18 cellular contexts compared by ENCODE assay signal in the genomic region with DNA sequence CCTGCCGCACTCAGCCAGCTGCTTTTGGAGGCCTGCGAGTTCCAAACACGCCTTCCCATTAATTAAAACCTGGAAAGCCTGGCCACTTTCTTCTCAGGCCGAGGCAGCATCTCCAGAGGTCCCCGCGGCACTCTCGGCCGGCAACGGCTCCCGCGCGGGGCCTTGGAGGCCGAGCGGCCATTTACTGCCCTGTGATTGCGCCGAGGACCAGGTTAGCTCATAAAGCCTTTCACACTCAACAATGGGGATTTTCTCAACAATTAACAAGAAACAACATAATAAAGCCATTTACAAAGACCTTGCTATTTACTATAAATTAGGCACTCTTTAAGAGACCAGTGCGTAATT. TPM values are rescaled to one million over a fixed set of nuclear protein-coding genes. Genes with fewer than 3 reads are reported as not detected.
A peak's percentile ranks its signal among the peaks of the same experiment; 100 is the strongest.
DNase-seq lines count a peak whose midpoint lies in the region; ATAC-seq and TF ChIP-seq lines count a peak whose summit lies in the region.
"Had no signal": no experiment of that assay in that cellular context is flagged by ENCODE, and none has a peak within 500 bp of the region (broad histone marks: within the 10 kb centered on the region; RNA-seq: fewer than 3 reads in every experiment).

No MANE protein-coding gene starts in this region.

- no peak overlapping the region for H2AFZ ChIP-seq in neuron (ENCODE audit: low read depth, low read length)

- DNase-seq in ELF-1 (ENCODE audit: low read depth, low spot score) (peak; percentile 78), astrocyte of the hippocampus (ENCODE audit: low read depth, low spot score) (peak; percentile 27), retina (no peak), GOT3 (lab: John Stamatoyannopoulos, UW) (no peak), lower lobe of right lung (no peak), mesenteric fat pad (ENCODE audit: low spot score) (no peak)
- DNase-seq: activated CD8-positive, alpha-beta memory T cell treated with anti-CD3 and anti-CD28 coated beads, Interleukin-2, amount 50 U/mL, for 48 hours; activated gamma-delta T cell treated with Interleukin-2 at 50 U/mL for 16 hours; amniotic stem cell; GF-D8; NCI-H1417 treated with DMSO at 0.1 percent for 48 hours; Peyer's patch; stimulated activated CD4-positive, alpha-beta T cell treated with anti-CD3 and anti-CD28 coated beads, Interleukin-4, amount 100 ng/mL, for 4 hours had no signal

- no peak for ATAC-seq in lower lobe of right lung
- ATAC-seq: A549 had no signal

- H3K4me1 ChIP-seq in iPS-15b (ENCODE audit: control insufficient read depth, insufficient read depth, low read length) = peaks cover 53% of the 10 kb centered on the region
- peaks cover 54% of the 10 kb centered on the region for H3K4me1 ChIP-seq in neuron (ENCODE audit: insufficient read depth, low read length)
- H3K4me1 ChIP-seq in lower lobe of right lung = no peaks in the 10 kb centered on the region
- H3K4me1 ChIP-seq: BLaER1 treated with 17β-estradiol and CSF1 and Interleukin-3, amounts not matched to agents 10 nM and 100 nM; Peyer's patch had no signal

- H3K36me3 ChIP-seq in iPS-15b (ENCODE audit: control insufficient read depth, insufficient read depth, low read length) = no peaks in the 10 kb centered on the region
- H3K36me3 ChIP-seq in neuron (ENCODE audit: insufficient read depth, low read length) = peaks cover 22% of the 10 kb centered on the region
- no peaks in the 10 kb centered on the region for H3K36me3 ChIP-seq in lower lobe of right lung
- H3K36me3 ChIP-seq: BLaER1 treated with 17β-estradiol and CSF1 and Interleukin-3, amounts not matched to agents 10 nM and 100 nM; Peyer's patch had no signal

- H3K9me3 ChIP-seq in iPS-15b (ENCODE audit: control insufficient read depth, insufficient read depth, low read length) = no peaks in the 10 kb centered on the region
- no peaks in the 10 kb centered on the region for H3K9me3 ChIP-seq in neuron (ENCODE audit: low read length)
- H3K9me3 ChIP-seq in lower lobe of right lung = no peaks in the 10 kb centered on the region
- H3K9me3 ChIP-seq: A549, Peyer's patch had no signal

- TF ChIP-seq CTCF in lower lobe of right lung (IDR thresholded peaks at IDR 0.05) = no peak

- intact Hi-C loops in lower lobe of right lung (cut with DNase I) = no loop called here

- H3K9ac ChIP-seq in iPS-15b (ENCODE audit: low read depth, low read length) = peak overlapping the region; percentile 89
- H3K9ac ChIP-seq: BLaER1 treated with 17β-estradiol and CSF1 and Interleukin-3, amounts not matched to agents 10 nM and 100 nM had no signal

- no peak overlapping the region for H3K27ac ChIP-seq in lower lobe of right lung
- H3K27ac ChIP-seq: BLaER1 treated with 17β-estradiol and CSF1 and Interleukin-3, amounts not matched to agents 10 nM and 100 nM; SK-N-MC had no signal

- H3K27me3 ChIP-seq in iPS-15b (ENCODE audit: control insufficient read depth, insufficient read depth, low read length) (peaks cover 29% of the 10 kb centered on the region), neuron (ENCODE audit: insufficient read depth, low read length) (no peaks in the 10 kb centered on the region), lower lobe of right lung (ENCODE audit: low read depth) (peaks cover 40% of the 10 kb centered on the region)
- H3K27me3 ChIP-seq: Peyer's patch had no signal

- peak overlapping the region; percentile 63 for H3K4me3 ChIP-seq in iPS-15b (ENCODE audit: low read depth, low read length)
- H3K4me3 ChIP-seq in neuron (ENCODE audit: low read length) = peak overlapping the region; percentile 100
- H3K4me3 ChIP-seq in lower lobe of right lung = no peak overlapping the region
- H3K4me3 ChIP-seq: A549; BLaER1 treated with 17β-estradiol and CSF1 and Interleukin-3, amounts not matched to agents 10 nM and 100 nM; SK-N-MC had no signal

RNA-seq across cellular contexts. Expression of gene SKIDA1, which starts 16.5 kb away (rescaled TPM):
- 0.95 TPM for total RNA-seq in lower lobe of right lung
- total RNA-seq in mesenteric fat pad = 0.58 TPM

RNA-seq across cellular contexts. Expression of gene MLLT10, which starts 25.1 kb away (rescaled TPM):
- total RNA-seq in lower lobe of right lung (48.8 TPM), mesenteric fat pad (42.1 TPM)

Comparison
In these comparisons a context has a peak if more than half of its experiments do, and no peak if none do; other contexts are left out.
1. DNase-seq: peak in ELF-1 (single experiment) and astrocyte of the hippocampus (single experiment); none in retina (single experiment), GOT3 (single experiment), lower lobe of right lung (single experiment) and mesenteric fat pad (single experiment).